In the genomic region with DNA sequence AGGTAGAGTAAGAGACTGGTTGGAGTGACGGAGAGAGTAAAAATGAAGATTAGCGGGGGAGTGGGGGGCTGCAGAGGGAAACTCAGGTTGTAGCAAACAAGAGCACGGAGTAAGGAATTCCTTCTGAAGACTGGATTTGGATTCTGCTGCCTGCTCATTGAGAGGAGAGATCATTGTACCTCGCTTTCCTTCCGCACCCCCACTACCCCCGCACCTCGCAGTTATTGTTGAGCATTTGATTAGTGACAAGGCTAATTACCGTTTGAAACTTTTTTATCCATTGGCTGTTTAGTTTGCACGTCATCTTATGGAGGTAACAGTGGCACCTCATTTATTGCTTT, we compare ENCODE assay signal across 8 cellular contexts. TPM values are rescaled to one million over a fixed set of nuclear protein-coding genes. Genes with fewer than 3 reads are reported as not detected.
DNase-seq lines count a peak whose midpoint lies in the region; ATAC-seq and TF ChIP-seq lines count a peak whose summit lies in the region.

No MANE protein-coding gene starts in this region.

- TF ChIP-seq EP300 in esophagus muscularis mucosa (IDR thresholded peaks at IDR 0.05): no peak

- intact Hi-C loops in esophagus muscularis mucosa (cut with DNase I) (no loop called here), left colon (cut with DNase I, micrococcal nuclease) (no loop called here)

- H3K4me3 Mint-ChIP-seq in progenitor cell of endocrine pancreas (ENCODE audit: low read depth): peak overlapping the region; percentile 97

- peak; percentile 12 for DNase-seq in GM20000 (ENCODE audit: low spot score)
- DNase-seq in SJCRH30: no peak
- no peak for DNase-seq in esophagus muscularis mucosa (ENCODE audit: extremely low spot score)
- no peak for DNase-seq in progenitor cell of endocrine pancreas (ENCODE audit: low spot score, unreplicated experiment)
- no peak for DNase-seq in left colon
- no peak for DNase-seq in NCI-H82 treated with DMSO at 0.1 percent for 48 hours (lab: John Stamatoyannopoulos, UW; ENCODE audit: unreplicated experiment)

- H3K4me3 ChIP-seq in SJCRH30 (peak overlapping the region; percentile 91), esophagus muscularis mucosa (peak overlapping the region; percentile 74 to 83 (median 80))

- ATAC-seq in HG02885 (IDR thresholded peaks at IDR 0.05; ENCODE audit: poor library complexity, unreplicated experiment) (no peak), left colon (no peak), HG03521 (IDR thresholded peaks at IDR 0.05; ENCODE audit: unreplicated experiment) (no peak)

- no peak for TF ChIP-seq CTCF in GM20000 (IDR thresholded peaks at IDR 0.05; ENCODE audit: extremely low read depth, missing control alignments)
- no peak for TF ChIP-seq CTCF in esophagus muscularis mucosa (IDR thresholded peaks at IDR 0.05)
- no peak for TF ChIP-seq CTCF in progenitor cell of endocrine pancreas (IDR thresholded peaks at IDR 0.05; ENCODE audit: unreplicated experiment)

- no peaks in the 10 kb centered on the region for H3K9me3 Mint-ChIP-seq in progenitor cell of endocrine pancreas (ENCODE audit: low read depth)

- peaks cover 23% of the 10 kb centered on the region for H3K36me3 ChIP-seq in SJCRH30
- H3K36me3 ChIP-seq in esophagus muscularis mucosa: peaks cover 15 to 26% (median 23%) of the 10 kb centered on the region in 4 donors

- no peaks in the 10 kb centered on the region for H3K27me3 Mint-ChIP-seq in progenitor cell of endocrine pancreas

- H3K4me1 ChIP-seq in SJCRH30: no peaks in the 10 kb centered on the region
- H3K4me1 ChIP-seq in esophagus muscularis mucosa: peaks cover 12 to 32% (median 27%) of the 10 kb centered on the region in 4 donors

- peak overlapping the region; percentile 97 for H3K27ac Mint-ChIP-seq in progenitor cell of endocrine pancreas

- peaks cover 11% of the 10 kb centered on the region for H3K36me3 Mint-ChIP-seq in progenitor cell of endocrine pancreas (ENCODE audit: insufficient read depth)

- no peak for TF ChIP-seq POLR2A in esophagus muscularis mucosa (IDR thresholded peaks at IDR 0.05; ENCODE audit: low read depth)

- 0% methylated on average over 9 of the region's 9 CpGs for WGBS in esophagus muscularis mucosa

- H3K27me3 ChIP-seq in SJCRH30 (no peaks in the 10 kb centered on the region), esophagus muscularis mucosa (no peaks in the 10 kb centered on the region)

- H3K27ac ChIP-seq in SJCRH30 (peak overlapping the region; percentile 94), esophagus muscularis mucosa (replicated peaks in 1 of 4) (peak overlapping the region; percentile 86 to 90 (median 88))

- H3K9me3 ChIP-seq in SJCRH30 (replicated peaks) (no peaks in the 10 kb centered on the region), esophagus muscularis mucosa (no peaks in the 10 kb centered on the region)

- peaks cover 10% of the 10 kb centered on the region for H3K4me1 Mint-ChIP-seq in progenitor cell of endocrine pancreas (ENCODE audit: low read depth)

RNA-seq across cellular contexts. Expression of gene PRPF3, which starts 0.5 kb away (rescaled TPM):
- 75.4 and 88.7 TPM in 2 replicates for total RNA-seq in SJCRH30 (2014; rRNA removed; shearing (Covaris generic))
- total RNA-seq in esophagus muscularis mucosa (10 to 100 TPM; 26.6 to 39.5 (median 27.3) TPM), progenitor cell of endocrine pancreas (106 and 107 TPM in 2 replicates), left colon (10 to 100 TPM; 45.4 to 47.1 TPM)

RNA-seq across cellular contexts. Expression of gene MRPS21, which starts 28.1 kb away (rescaled TPM):
- 47.8 and 53.0 TPM in 2 replicates for total RNA-seq in SJCRH30 (2014; rRNA removed; shearing (Covaris generic))
- total RNA-seq in esophagus muscularis mucosa (10 to 100 TPM; 44.2 to 59.0 (median 48.1) TPM), progenitor cell of endocrine pancreas (68.4 and 69.4 TPM in 2 replicates), left colon (10 to 100 TPM; 36.2 to 44.3 TPM)

RNA-seq across cellular contexts. Expression of gene CIART, which starts 39.4 kb away (rescaled TPM):
- total RNA-seq in SJCRH30 (2014; rRNA removed; shearing (Covaris generic)): not detected in 2 replicates
- total RNA-seq in esophagus muscularis mucosa: 10 to 100 TPM; 13.7 to 26.0 (median 14.2) TPM
- total RNA-seq in progenitor cell of endocrine pancreas: 1.9 and 2.7 TPM in 2 replicates
- total RNA-seq in left colon: 1 to 10 TPM in 1 of 2 donors, under 1 TPM in 1; 0.95 to 1.3 TPM

RNA-seq across cellular contexts. Expression of gene RPRD2, which starts 42.2 kb away (rescaled TPM):
- 14.6 and 15.5 TPM in 2 replicates for total RNA-seq in SJCRH30 (2014; rRNA removed; shearing (Covaris generic))
- 10 to 100 TPM; 20.0 to 27.9 (median 24.8) TPM for total RNA-seq in esophagus muscularis mucosa
- 38.5 and 42.6 TPM in 2 replicates for total RNA-seq in progenitor cell of endocrine pancreas
- 10 to 100 TPM; 25.4 to 28.1 TPM for total RNA-seq in left colon

RNA-seq across cellular contexts. Expression of gene C1orf54, which starts 49.2 kb away (rescaled TPM):
- total RNA-seq in SJCRH30 (2014; rRNA removed; shearing (Covaris generic)): 1.3 and 2.0 TPM in 2 replicates
- total RNA-seq in esophagus muscularis mucosa (10 to 100 TPM; 15.2 to 36.1 (median 18.0) TPM), progenitor cell of endocrine pancreas (2.0 and 2.9 TPM in 2 replicates), left colon (10 to 100 TPM in 1 of 2 donors, 1 to 10 TPM in 1; 4.5 to 11.5 TPM)
